1 cellular context compared by ENCODE assay signal in genomic region chr19:38900220-38900629, GRCh38.
TF ChIP-seq lines count a peak whose summit lies in the region.

No MANE protein-coding gene starts in this region.

TF ChIP-seq in HEK293, 187 proteins besides CTCF, POLR2A, EP300 and RAD21 (continued from another document):
- TF ChIP-seq ZBTB21 (tag by site-specific recombination; IDR thresholded peaks at IDR 0.05) (peak; percentile 84), OSR2 (tag by site-specific recombination; IDR thresholded peaks at IDR 0.05) (0 out of 2 replicates have a peak, but pooled peaks have one; percentile 5), ZNF501 (tag by site-specific recombination; IDR thresholded peaks at IDR 0.05) (peak; percentile 3; the same call in 1 of the 2 replicates), PRDM4 (tag by site-specific recombination; IDR thresholded peaks at IDR 0.05) (0 out of 2 replicates have a peak, but pooled peaks have one; percentile 23), ZBTB48 (tag by site-specific recombination; IDR thresholded peaks at IDR 0.05) (peak; percentile 89), ZNF585B (tag by site-specific recombination; IDR thresholded peaks at IDR 0.05) (peak; percentile 75), ZNF639 (tag by site-specific recombination; IDR thresholded peaks at IDR 0.05) (peak; percentile 45; the same call in 1 of the 2 replicates), ZNF830 (tag by site-specific recombination; IDR thresholded peaks at IDR 0.05; ENCODE audit: low read depth) (no peak), ZNF626 (tag by site-specific recombination; IDR thresholded peaks at IDR 0.05) (no peak), INSM2 (tag by site-specific recombination; IDR thresholded peaks at IDR 0.05) (0 out of 2 replicates have a peak, but pooled peaks have one; percentile 1), ZNF660 (tag by site-specific recombination; IDR thresholded peaks at IDR 0.05) (0 out of 2 replicates have a peak, but pooled peaks have one; percentile 60)
